18 cellular contexts compared by ENCODE assay signal in the genomic region with DNA sequence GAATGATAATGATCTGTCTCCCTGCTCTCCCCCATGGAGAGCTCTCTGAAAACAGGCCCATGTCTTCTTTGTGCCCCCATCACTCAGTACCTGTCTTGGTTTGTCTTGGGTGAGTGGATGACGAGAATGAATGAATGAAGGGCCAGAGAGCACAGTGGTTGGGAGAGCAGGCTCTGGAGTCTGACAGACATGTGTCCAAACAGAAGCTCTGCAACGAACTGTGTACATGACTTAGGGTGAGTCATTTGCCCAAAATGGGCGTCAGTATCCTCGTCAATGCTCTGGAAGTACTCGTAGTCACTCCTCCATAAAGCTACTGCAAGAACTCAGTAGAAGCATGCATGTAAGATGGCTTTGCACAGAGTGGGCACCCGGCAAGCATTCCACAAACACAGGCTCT.
DNase-seq lines count a peak whose midpoint lies in the region; ATAC-seq, FAIRE-seq and TF ChIP-seq lines count a peak whose summit lies in the region.
"Had no signal": no experiment of that assay in that cellular context is flagged by ENCODE, and none has a peak within 500 bp of the region (broad histone marks: within the 10 kb centered on the region; RNA-seq: fewer than 3 reads in every experiment).

No MANE protein-coding gene starts in this region.

- H3K36me3 ChIP-seq in MG63 (no peaks in the 10 kb centered on the region), keratinocyte (ENCODE audit: control insufficient read depth in 2 of 2, extremely low read depth in 1 of 2, insufficient read depth in 2 of 2, low read length in 2 of 2) (no peaks in the 10 kb centered on the region)
- H3K36me3 ChIP-seq: ascending aorta, gastroesophageal sphincter, pancreas had no signal

- H3K4me2 ChIP-seq in keratinocyte (ENCODE audit: control insufficient read depth, extremely low read depth, insufficient read depth, low read depth, low read length): no peak overlapping the region
- H3K4me2 ChIP-seq: KMS-11 had no signal

- in situ Hi-C loops in Caki2 (cut with HindIII; ENCODE audit: low pct_unique_long_range_greater_than_20kb, low sequenced_read_pairs): no loop called here

- H2AFZ ChIP-seq in keratinocyte (ENCODE audit: control insufficient read depth, low read length): no peak overlapping the region

- peaks cover 3% of the 10 kb centered on the region for H4K20me1 ChIP-seq in keratinocyte (ENCODE audit: control insufficient read depth, extremely low read depth, insufficient read depth, low read length)

- H3K27ac Mint-ChIP-seq in activated CD4-positive, alpha-beta memory T cell treated with anti-CD3 and anti-CD28 coated beads for 36 hours: no peak overlapping the region
- H3K27ac Mint-ChIP-seq: activated CD4-positive, alpha-beta memory T cell treated with anti-CD3 and anti-CD28 coated beads, Interleukin-2, amount 10 ng/mL, durations not matched to agents 7 days and 5 days had no signal

- H3K36me3 Mint-ChIP-seq in activated CD4-positive, alpha-beta memory T cell treated with anti-CD3 and anti-CD28 coated beads for 36 hours: no peaks in the 10 kb centered on the region

- H3K9me1 ChIP-seq in keratinocyte (ENCODE audit: control insufficient read depth, extremely low read depth, insufficient read depth, low read length): no peaks in the 10 kb centered on the region

- TF ChIP-seq CTCF in keratinocyte (optimal IDR thresholded peaks at IDR 0.05 in 1 of 3, IDR thresholded peaks at IDR 0.05 in 1 of 3, conservative IDR thresholded peaks at IDR 0.05 in 1 of 3; ENCODE audit: extremely low read depth in 1 of 3, insufficient read depth in 2 of 3, low read length in 3 of 3): no peak

- intact Hi-C loops in activated CD4-positive, alpha-beta memory T cell treated with anti-CD3 and anti-CD28 coated beads for 36 hours (cut with micrococcal nuclease): no loop called here

- ATAC-seq in GM18907 (IDR thresholded peaks at IDR 0.05; ENCODE audit: unreplicated experiment): no peak
- ATAC-seq: gastroesophageal sphincter, pancreas had no signal

- DNase-seq in Caki2 (ENCODE audit: low read depth): peak; percentile 37
- peak; percentile 36 for DNase-seq in MG63
- peak; percentile 24 for DNase-seq in astrocyte of the hippocampus (ENCODE audit: low read depth, low spot score)
- DNase-seq in keratinocyte (ENCODE audit: low read depth, low spot score): peak; percentile 38
- no peak for DNase-seq in GM12892 (ENCODE audit: insufficient read length)
- no peak for DNase-seq in GM19240 (ENCODE audit: insufficient read length, low spot score)
- no peak for DNase-seq in activated CD4-positive, alpha-beta memory T cell treated with anti-CD3 and anti-CD28 coated beads for 36 hours
- DNase-seq: activated CD4-positive, alpha-beta memory T cell treated with anti-CD3 and anti-CD28 coated beads, Interleukin-2, amount 10 ng/mL, durations not matched to agents 7 days and 5 days; DMS 273 treated with DMSO at 0.1 percent for 48 hours; NCI-H1930; NCI-H524 treated with DMSO at 0.1 percent for 48 hours; SHP77 treated with DMSO at 0.1 percent for 48 hours; T-helper 9 cell had no signal

- H3K4me1 ChIP-seq in keratinocyte (ENCODE audit: control insufficient read depth, extremely low read depth, insufficient read depth, low read length): peaks cover 29% of the 10 kb centered on the region
- H3K4me1 ChIP-seq: pancreas had no signal

- H3K4me1 Mint-ChIP-seq in activated CD4-positive, alpha-beta memory T cell treated with anti-CD3 and anti-CD28 coated beads for 36 hours (ENCODE audit: low read depth): peaks cover 11% of the 10 kb centered on the region

- FAIRE-seq in keratinocyte (lab: Jason Lieb, UNC) (peak; percentile 98), GM12892 (lab: Jason Lieb, UNC) (no peak)
- FAIRE-seq: pancreas had no signal

- no peak overlapping the region for H3K4me3 Mint-ChIP-seq in activated CD4-positive, alpha-beta memory T cell treated with anti-CD3 and anti-CD28 coated beads for 36 hours
- H3K4me3 Mint-ChIP-seq: activated CD4-positive, alpha-beta memory T cell treated with anti-CD3 and anti-CD28 coated beads, Interleukin-2, amount 10 ng/mL, durations not matched to agents 7 days and 5 days had no signal

- H3K9ac ChIP-seq in keratinocyte (ENCODE audit: control insufficient read depth, extremely low read depth, insufficient read depth, low read length): no peak overlapping the region
- H3K9ac ChIP-seq: KMS-11 had no signal

- H3K27me3 Mint-ChIP-seq in activated CD4-positive, alpha-beta memory T cell treated with anti-CD3 and anti-CD28 coated beads for 36 hours: peaks cover 20% of the 10 kb centered on the region

- H3K4me3 ChIP-seq in MG63 (no peak overlapping the region), keratinocyte (ENCODE audit: control insufficient read depth in 2 of 3, extremely low read depth in 1 of 3, insufficient read depth in 2 of 3, low read depth in 1 of 3, low read length in 3 of 3) (no peak overlapping the region)
- H3K4me3 ChIP-seq: ascending aorta, gastroesophageal sphincter, pancreas had no signal

- POLR2A ChIA-PET in activated CD4-positive, alpha-beta memory T cell treated with anti-CD3 and anti-CD28 coated beads for 36 hours (lab: Charles Lee): no interaction called here

- dilution Hi-C loops in keratinocyte (cut with MboI; ENCODE audit: extremely low pct_ligation_motif_present, low sequenced_read_pairs): no loop called here

- no peaks in the 10 kb centered on the region for H3K79me2 ChIP-seq in keratinocyte (ENCODE audit: control insufficient read depth, insufficient read depth, low read length)

- CTCF ChIA-PET in activated CD4-positive, alpha-beta memory T cell treated with anti-CD3 and anti-CD28 coated beads for 36 hours (lab: Charles Lee): no interaction called here

- H3K9me3 Mint-ChIP-seq in activated CD4-positive, alpha-beta memory T cell treated with anti-CD3 and anti-CD28 coated beads for 36 hours: no peaks in the 10 kb centered on the region
- H3K9me3 Mint-ChIP-seq: activated CD4-positive, alpha-beta memory T cell treated with anti-CD3 and anti-CD28 coated beads, Interleukin-2, amount 10 ng/mL, durations not matched to agents 7 days and 5 days had no signal

- no peak overlapping the region for H3K27ac ChIP-seq in keratinocyte (ENCODE audit: control insufficient read depth, insufficient read depth, low read length)
- H3K27ac ChIP-seq: gastroesophageal sphincter, KMS-11, pancreas had no signal

- H3K9me3 ChIP-seq in MG63 (no peaks in the 10 kb centered on the region), keratinocyte (ENCODE audit: control insufficient read depth, low read depth, low read length) (no peaks in the 10 kb centered on the region)
- H3K9me3 ChIP-seq: ascending aorta, gastroesophageal sphincter, pancreas had no signal

- TF ChIP-seq POLR2A in GM12892 (IDR thresholded peaks at IDR 0.05; ENCODE audit: low read depth, low read length): no peak

- peaks cover 4% of the 10 kb centered on the region for H3K27me3 ChIP-seq in MG63
- H3K27me3 ChIP-seq in keratinocyte (ENCODE audit: control insufficient read depth, extremely low read depth, insufficient read depth, low read length): peaks cover 26% of the 10 kb centered on the region
- H3K27me3 ChIP-seq: ascending aorta, gastroesophageal sphincter, pancreas had no signal

Comparison
In these comparisons a context has a peak if more than half of its experiments do, and no peak if none do; other contexts are left out.
1. DNase-seq: peak in Caki2 (single experiment), MG63 (single experiment), astrocyte of the hippocampus (single experiment) and keratinocyte (single experiment); none in GM12892 (single experiment), GM19240 (single experiment) and activated CD4-positive, alpha-beta memory T cell treated with anti-CD3 and anti-CD28 coated beads for 36 hours (single experiment).